In the genomic region with DNA sequence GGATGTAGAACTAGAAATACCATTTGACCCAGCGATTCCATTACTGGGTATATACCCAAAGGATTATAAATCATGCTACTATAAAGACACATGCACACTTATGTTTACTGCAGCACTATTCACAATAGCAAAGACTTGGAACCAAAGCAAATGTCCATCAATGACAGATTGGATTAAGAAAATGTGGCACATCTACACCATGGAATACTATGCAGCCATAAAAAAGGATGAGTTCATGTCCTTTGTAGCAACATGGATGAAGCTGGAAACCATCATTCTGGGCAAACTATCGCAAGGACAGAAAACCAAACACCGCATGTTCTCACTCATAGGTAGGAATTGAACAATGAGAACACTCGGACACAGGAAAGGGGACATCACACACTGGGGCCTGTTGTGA, we compare ENCODE assay signal across 2 cellular contexts. TPM values are rescaled to one million over a fixed set of nuclear protein-coding genes. Genes with fewer than 3 reads are reported as not detected.
"Had no signal": no experiment of that assay in that cellular context is flagged by ENCODE, and none has a peak within 500 bp of the region (broad histone marks: within the 10 kb centered on the region; RNA-seq: fewer than 3 reads in every experiment).

No MANE protein-coding gene starts in this region.

RNA-seq across cellular contexts. Expression of gene SP9, which starts 24.9 kb away (rescaled TPM):
- total RNA-seq: G401, GM12878 had no signal
- polyA plus RNA-seq: GM12878 had no signal
